28 cellular contexts compared by ENCODE assay signal in the genomic region with DNA sequence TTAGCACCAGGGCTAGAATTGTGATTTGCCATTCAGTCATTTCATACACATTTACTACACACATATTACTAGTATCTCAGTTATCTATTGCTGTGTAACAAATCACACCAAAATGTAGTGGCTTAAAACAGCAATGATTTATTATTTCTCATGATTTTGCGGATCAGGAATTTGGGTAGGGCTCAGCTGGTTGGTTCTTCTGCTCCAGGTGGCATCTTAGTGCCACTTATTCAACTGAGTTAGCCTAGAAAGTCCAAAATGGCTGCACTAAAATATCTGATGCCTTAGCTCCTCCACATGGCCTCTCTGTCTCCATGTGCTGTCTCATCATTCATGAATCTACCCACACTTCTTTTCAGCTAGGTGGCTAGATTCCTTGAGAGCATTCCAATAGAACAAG.
"Had no signal": no experiment of that assay in that cellular context is flagged by ENCODE, and none has a peak within 500 bp of the region (broad histone marks: within the 10 kb centered on the region; RNA-seq: fewer than 3 reads in every experiment).

No MANE protein-coding gene starts in this region.

- FAIRE-seq: urothelium cell line had no signal

- H3K27ac ChIP-seq: stomach, suprapubic skin, testis, thoracic aorta, thyroid gland, tibial artery, tibial nerve, transverse colon, upper lobe of left lung, upper lobe of right lung, uterus, vagina had no signal

- H3K9me3 ChIP-seq: suprapubic skin, testis, thoracic aorta, thyroid gland, transverse colon, uterus, vagina had no signal

- H3K27ac Mint-ChIP-seq: stimulated activated effector memory CD8-positive, alpha-beta T cell treated with anti-CD3 and anti-CD28 coated beads, Interleukin-12 subunit alpha, Interleukin-12 subunit beta, amount 100 ng/mL, for 72 hours; stimulated activated memory B cell treated with anti-CD40 and anti-IgM and Interleukin-4, amounts not matched to agents 10 μg/mL and 1 μg/mL and 100 μg/mL, for 72 hours; stimulated activated naive B cell treated with anti-CD40 and anti-IgM and Interleukin-4, amounts not matched to agents 10 μg/mL and 1 μg/mL and 100 μg/mL, for 72 hours; stimulated activated naive CD8-positive, alpha-beta T cell treated with anti-CD3 and anti-CD28 coated beads, Interleukin-15, amount 100 ng/mL, for 72 hours; stimulated activated naive CD8-positive, alpha-beta T cell treated with anti-CD3 and anti-CD28 coated beads, Interleukin-15, Interleukin-2, amounts not matched to agents 100 ng/mL and 50 ng/mL, for 24 hours; type B pancreatic cell had no signal

- H3K4me3 Mint-ChIP-seq: stimulated activated effector memory CD8-positive, alpha-beta T cell treated with anti-CD3 and anti-CD28 coated beads, Interleukin-12 subunit alpha, Interleukin-12 subunit beta, amount 100 ng/mL, for 72 hours; stimulated activated memory B cell treated with anti-CD40 and anti-IgM and Interleukin-4, amounts not matched to agents 10 μg/mL and 1 μg/mL and 100 μg/mL, for 72 hours; stimulated activated naive B cell treated with anti-CD40 and anti-IgM and Interleukin-4, amounts not matched to agents 10 μg/mL and 1 μg/mL and 100 μg/mL, for 72 hours; stimulated activated naive CD8-positive, alpha-beta T cell treated with anti-CD3 and anti-CD28 coated beads, Interleukin-15, amount 100 ng/mL, for 72 hours; stimulated activated naive CD8-positive, alpha-beta T cell treated with anti-CD3 and anti-CD28 coated beads, Interleukin-15, Interleukin-2, amounts not matched to agents 100 ng/mL and 50 ng/mL, for 24 hours; type B pancreatic cell had no signal

- H3K27me3 Mint-ChIP-seq: stimulated activated memory B cell treated with anti-CD40 and anti-IgM and Interleukin-4, amounts not matched to agents 10 μg/mL and 1 μg/mL and 100 μg/mL, for 72 hours; stimulated activated naive B cell treated with anti-CD40 and anti-IgM and Interleukin-4, amounts not matched to agents 10 μg/mL and 1 μg/mL and 100 μg/mL, for 72 hours; stimulated activated naive CD8-positive, alpha-beta T cell treated with anti-CD3 and anti-CD28 coated beads, Interleukin-15, amount 100 ng/mL, for 72 hours; stimulated activated naive CD8-positive, alpha-beta T cell treated with anti-CD3 and anti-CD28 coated beads, Interleukin-15, Interleukin-2, amounts not matched to agents 100 ng/mL and 50 ng/mL, for 24 hours; type B pancreatic cell had no signal

- H3K4me3 ChIP-seq: stomach, suprapubic skin, testis, thoracic aorta, thyroid gland, tibial artery, tibial nerve, transverse colon, upper lobe of left lung, upper lobe of right lung, uterus, vagina had no signal

- H3K27me3 ChIP-seq: stomach, suprapubic skin, testis, thyroid gland, tibial artery, tibial nerve, transverse colon, upper lobe of left lung, upper lobe of right lung, uterus, vagina had no signal

- H3K36me3 ChIP-seq: stomach, suprapubic skin, thoracic aorta, thyroid gland, tibial artery, tibial nerve, transverse colon, upper lobe of left lung, upper lobe of right lung, uterus, vagina had no signal

- H3K4me1 ChIP-seq: thyroid gland, uterus had no signal

- H3K36me3 Mint-ChIP-seq: type B pancreatic cell had no signal

- ATAC-seq: stimulated activated effector memory CD8-positive, alpha-beta T cell treated with anti-CD3 and anti-CD28 coated beads, Interleukin-12 subunit alpha, Interleukin-12 subunit beta, amount 100 ng/mL, for 72 hours; stimulated activated memory B cell treated with anti-CD40 and anti-IgM and Interleukin-4, amounts not matched to agents 10 μg/mL and 1 μg/mL and 100 μg/mL, for 72 hours; stimulated activated naive B cell treated with anti-CD40 and anti-IgM and Interleukin-4, amounts not matched to agents 10 μg/mL and 1 μg/mL and 100 μg/mL, for 72 hours; stimulated activated naive CD8-positive, alpha-beta T cell treated with anti-CD3 and anti-CD28 coated beads, Interleukin-15, amount 100 ng/mL, for 72 hours; stimulated activated naive CD8-positive, alpha-beta T cell treated with anti-CD3 and anti-CD28 coated beads, Interleukin-15, Interleukin-2, amounts not matched to agents 100 U/mL and 50 U/mL, for 24 hours; upper lobe of right lung had no signal

- DNase-seq: stimulated activated CD4-positive, alpha-beta T cell treated with anti-CD3 and anti-CD28 coated beads, Interleukin-2, amount 100 ng/mL, for 48 hours; stimulated activated CD4-positive, alpha-beta T cell treated with anti-CD3 and anti-CD28 coated beads, Interleukin-4, amount 100 ng/mL, for 1 hour; stimulated activated CD4-positive, alpha-beta T cell treated with anti-CD3 and anti-CD28 coated beads, Interleukin-4, amount 100 ng/mL, for 24 hours; stimulated activated CD4-positive, alpha-beta T cell treated with anti-CD3 and anti-CD28 coated beads, Interleukin-4, amount 100 ng/mL, for 4 hours; stimulated activated CD8-positive, alpha-beta memory T cell treated with anti-CD3 and anti-CD28 coated beads, Interleukin-4, amount 100 ng/mL, for 48 hours; stimulated activated naive B cell treated with anti-CD40 and anti-IgM and Interleukin-4, amounts not matched to agents 10 μg/mL and 1 μg/mL and 100 μg/mL, for 72 hours; stimulated activated naive CD4-positive, alpha-beta T cell; stimulated activated naive CD4-positive, alpha-beta T cell treated with Interleukin-2 at 50 U/mL for 16 hours; stimulated activated naive CD8-positive, alpha-beta T cell treated with anti-CD3 and anti-CD28 coated beads, Interleukin-15, amount 100 ng/mL, for 72 hours; stimulated activated naive CD8-positive, alpha-beta T cell treated with anti-CD3 and anti-CD28 coated beads, Interleukin-15, Interleukin-2, amounts not matched to agents 100 U/mL and 50 U/mL, for 24 hours; stomach; substantia nigra; testis; thyroid gland; tibial artery; transverse colon; upper lobe of left lung; upper lobe of right lung; uterus had no signal
